24 cellular contexts compared by ENCODE assay signal in genomic region chr14:104531421-104532190, GRCh38. TPM values are rescaled to one million over a fixed set of nuclear protein-coding genes. Genes with fewer than 3 reads are reported as not detected.
"Had no signal": no experiment of that assay in that cellular context is flagged by ENCODE, and none has a peak within 500 bp of the region (broad histone marks: within the 10 kb centered on the region; RNA-seq: fewer than 3 reads in every experiment).

No MANE protein-coding gene starts in this region.

- DNase-seq: activated CD4-positive, alpha-beta T cell treated with anti-CD3 and anti-CD28 coated beads for 1 hour; activated CD4-positive, alpha-beta T cell treated with anti-CD3 and anti-CD28 coated beads, Interleukin-2, amount 50 U/mL, for 1 hour; activated CD8-positive, alpha-beta T cell treated with anti-CD3 and anti-CD28 coated beads, Interleukin-2, amount 10 ng/mL, durations not matched to agents 7 days and 5 days; activated naive CD4-positive, alpha-beta T cell treated with Interleukin-2 at 50 U/mL for 16 hours; activated naive CD8-positive, alpha-beta T cell treated with anti-CD3 and anti-CD28 coated beads for 36 hours; colonic mucosa; esophagus squamous epithelium; left lung; stimulated activated CD4-positive, alpha-beta T cell treated with anti-CD3 and anti-CD28 coated beads, Interleukin-2, amount 100 ng/mL, for 48 hours; stimulated activated CD8-positive, alpha-beta memory T cell treated with anti-CD3 and anti-CD28 coated beads, Interleukin-4, amount 100 ng/mL, for 48 hours; stimulated activated naive B cell treated with anti-CD40 and anti-IgM and Interleukin-4, amounts not matched to agents 10 μg/mL and 1 μg/mL and 100 μg/mL, for 72 hours; T-cell; testis had no signal

- H3K36me3 Mint-ChIP-seq: activated naive CD8-positive, alpha-beta T cell treated with anti-CD3 and anti-CD28 coated beads for 36 hours; T-cell had no signal

- H3K4me3 Mint-ChIP-seq: activated CD8-positive, alpha-beta T cell treated with anti-CD3 and anti-CD28 coated beads, Interleukin-2, amount 10 ng/mL, durations not matched to agents 7 days and 5 days; activated naive CD8-positive, alpha-beta T cell treated with anti-CD3 and anti-CD28 coated beads for 36 hours; memory B cell; nephron; stimulated activated naive B cell treated with anti-CD40 and anti-IgM and Interleukin-4, amounts not matched to agents 10 μg/mL and 1 μg/mL and 100 μg/mL, for 72 hours; T-cell; T-helper 2 cell treated with Interferon-gamma antibody and Interleukin-4, amounts not matched to agents 5 μg/mL and 100 μg/mL, for 36 hours had no signal

- H3K36me3 ChIP-seq: breast epithelium, colonic mucosa, esophagus squamous epithelium, gastroesophageal sphincter, left lung, vagina had no signal

- H3K27ac ChIP-seq: breast epithelium, colonic mucosa, dorsolateral prefrontal cortex, esophagus squamous epithelium, gastroesophageal sphincter, left lung, parathyroid adenoma, testis, vagina, VCaP had no signal

- H3K4me1 Mint-ChIP-seq: activated naive CD8-positive, alpha-beta T cell treated with anti-CD3 and anti-CD28 coated beads for 36 hours; memory B cell; nephron had no signal

- H3K27ac Mint-ChIP-seq: activated CD8-positive, alpha-beta T cell treated with anti-CD3 and anti-CD28 coated beads, Interleukin-2, amount 10 ng/mL, durations not matched to agents 7 days and 5 days; activated naive CD8-positive, alpha-beta T cell treated with anti-CD3 and anti-CD28 coated beads for 36 hours; memory B cell; nephron; stimulated activated naive B cell treated with anti-CD40 and anti-IgM and Interleukin-4, amounts not matched to agents 10 μg/mL and 1 μg/mL and 100 μg/mL, for 72 hours; T-cell; T-helper 2 cell treated with Interferon-gamma antibody and Interleukin-4, amounts not matched to agents 5 μg/mL and 100 μg/mL, for 36 hours had no signal

- ATAC-seq: activated CD8-positive, alpha-beta T cell treated with anti-CD3 and anti-CD28 coated beads, Interleukin-2, amount 10 ng/mL, durations not matched to agents 7 days and 5 days; gastroesophageal sphincter; left lung; stimulated activated naive B cell treated with anti-CD40 and anti-IgM and Interleukin-4, amounts not matched to agents 10 μg/mL and 1 μg/mL and 100 μg/mL, for 72 hours; T-cell had no signal

- H3K27me3 ChIP-seq: colonic mucosa, testis, vagina had no signal

- H2AFZ ChIP-seq: parathyroid adenoma had no signal

- H3K9me3 ChIP-seq: colonic mucosa, testis, vagina had no signal

- H3K4me3 ChIP-seq: breast epithelium, colonic mucosa, dorsolateral prefrontal cortex, esophagus squamous epithelium, gastroesophageal sphincter, left lung, testis, vagina had no signal

- H3K9ac ChIP-seq: parathyroid adenoma had no signal

- H3K4me1 ChIP-seq: breast epithelium, colonic mucosa, gastroesophageal sphincter, left lung, parathyroid adenoma, testis, vagina had no signal

- H3K79me2 ChIP-seq: parathyroid adenoma had no signal

RNA-seq across cellular contexts. Expression of gene C14orf180, which starts 48.0 kb away (rescaled TPM):
- total RNA-seq: activated CD8-positive, alpha-beta T cell treated with anti-CD3 and anti-CD28 coated beads, Interleukin-2, amount 10 ng/mL, durations not matched to agents 7 days and 5 days; activated naive CD8-positive, alpha-beta T cell treated with anti-CD3 and anti-CD28 coated beads for 36 hours; esophagus squamous epithelium; left lung; mononuclear cell; T-cell had no signal
- polyA plus RNA-seq: keratinocyte had no signal
